Comparison of ENCODE assay signal across 12 cellular contexts in the genomic region with DNA sequence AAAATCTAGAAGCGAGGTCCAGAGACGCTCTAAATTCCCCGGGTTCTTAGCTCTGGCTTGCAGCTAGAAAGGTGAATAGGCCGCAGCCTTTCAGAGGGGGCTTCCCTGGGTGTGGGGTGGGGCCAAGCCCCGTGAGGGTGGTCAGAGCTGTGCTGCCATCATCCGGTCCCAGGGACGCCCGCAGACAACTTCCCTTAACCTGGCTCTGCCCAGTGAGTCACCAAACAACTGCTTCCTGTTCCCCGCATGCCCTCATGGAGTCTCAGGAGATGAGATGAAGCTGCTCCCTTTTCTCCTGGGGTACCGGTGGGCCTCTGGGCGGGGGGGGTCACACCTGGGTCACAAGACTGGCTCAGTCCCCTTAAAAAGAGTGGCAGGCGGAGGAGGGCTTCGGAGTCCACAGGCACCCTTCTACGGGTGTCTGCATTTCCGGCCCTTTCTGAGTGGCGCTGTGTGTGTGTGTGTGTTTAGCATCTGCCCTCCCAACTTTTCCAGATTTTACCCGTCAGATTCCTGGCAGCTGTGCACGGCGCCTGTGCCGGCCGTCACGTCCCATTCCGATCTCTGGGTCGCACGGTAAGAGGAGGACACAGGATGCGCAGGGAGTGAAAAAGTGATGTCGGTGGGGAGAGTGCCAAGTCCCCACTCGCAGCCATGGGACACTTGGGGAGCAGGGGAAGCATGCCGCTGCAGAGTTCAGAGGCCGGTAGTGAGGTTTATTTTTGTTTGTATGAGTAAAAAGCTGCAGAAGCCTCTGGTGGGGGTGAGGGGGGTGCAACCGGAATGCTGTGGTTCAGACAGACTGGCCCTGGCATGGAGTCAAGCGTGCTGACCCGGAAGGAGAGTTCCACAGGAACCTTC. TPM values are rescaled to one million over a fixed set of nuclear protein-coding genes. Genes with fewer than 3 reads are reported as not detected.
A peak's percentile ranks its signal among the peaks of the same experiment; 100 is the strongest.
DNase-seq lines count a peak whose midpoint lies in the region; ATAC-seq and TF ChIP-seq lines count a peak whose summit lies in the region.
"Had no signal": no experiment of that assay in that cellular context is flagged by ENCODE, and none has a peak within 500 bp of the region (broad histone marks: within the 10 kb centered on the region; RNA-seq: fewer than 3 reads in every experiment).

No MANE protein-coding gene starts in this region.

- no peaks in the 10 kb centered on the region for H3K9me3 ChIP-seq in lung (ENCODE audit: control insufficient read depth in 2 of 2, insufficient read depth in 1 of 2, low read length in 1 of 2)
- no peaks in the 10 kb centered on the region for H3K9me3 ChIP-seq in tibial nerve
- no peaks in the 10 kb centered on the region for H3K9me3 ChIP-seq in neuronal stem cell (replicated peaks in 1 of 2; ENCODE audit: control insufficient read depth in 2 of 2, insufficient read depth in 1 of 2, low read depth in 1 of 2, low read length in 2 of 2)
- H3K9me3 ChIP-seq: pancreas had no signal

- H3K79me1 ChIP-seq in neuronal stem cell (ENCODE audit: low read depth, low read length) = no peaks in the 10 kb centered on the region

- H3K27ac ChIP-seq in lung (ENCODE audit: low read depth in 1 of 2, low read length in 1 of 2) (peak overlapping the region; percentile 76 to 91), tibial nerve (peak overlapping the region; percentile 5 to 81 (median 67)), neuronal stem cell (replicated peaks; ENCODE audit: low read length) (no peak overlapping the region)
- H3K27ac ChIP-seq: C4-2B had no signal

- no peak for ATAC-seq in activated T-cell treated with anti-CD3 and anti-CD28 coated beads, Interleukin-2, amount 50 U/mL, for 72 hours (replicated peaks in 1 of 2)
- peak; percentile 19 for ATAC-seq in lung (ENCODE audit: insufficient read depth, low FRiP score)

- no peak overlapping the region for H3K4ac ChIP-seq in neuronal stem cell (ENCODE audit: low read length)

- H3K14ac ChIP-seq in neuronal stem cell (ENCODE audit: low read length) = no peak overlapping the region

- peak in 1 of 2 donors; percentile 51 for TF ChIP-seq EP300 in tibial nerve (IDR thresholded peaks at IDR 0.05)

- no peak for TF ChIP-seq POLR2A in tibial nerve (IDR thresholded peaks at IDR 0.05)

- H3K27me3 Mint-ChIP-seq in activated T-cell treated with anti-CD3 and anti-CD28 coated beads, Interleukin-2, amount 50 U/mL, for 72 hours (ENCODE audit: low read depth) = no peaks in the 10 kb centered on the region
- H3K27me3 Mint-ChIP-seq in chondrocyte (ENCODE audit: low read depth) = no peaks in the 10 kb centered on the region
- H3K27me3 Mint-ChIP-seq: stimulated activated naive CD8-positive, alpha-beta T cell treated with anti-CD3 and anti-CD28 coated beads, Interleukin-15, Interleukin-2, amounts not matched to agents 100 ng/mL and 50 ng/mL, for 24 hours had no signal

- no peak overlapping the region for H2BK120ac ChIP-seq in neuronal stem cell (ENCODE audit: low read depth, low read length)

- peaks cover 0 to 7% of the 10 kb centered on the region in 2 donors for H3K36me3 ChIP-seq in lung (ENCODE audit: control insufficient read depth in 2 of 2, insufficient read depth in 2 of 2, low read length in 2 of 2)
- peaks cover 0 to 81% (median 0%) of the 10 kb centered on the region in 3 donors for H3K36me3 ChIP-seq in tibial nerve
- H3K36me3 ChIP-seq in neuronal stem cell (replicated peaks in 1 of 2; ENCODE audit: control insufficient read depth in 2 of 2, insufficient read depth in 2 of 2, low read length in 2 of 2) = peaks cover 8 to 86% of the 10 kb centered on the region in 2 donors

- no peak overlapping the region for H3K9ac ChIP-seq in neuronal stem cell (ENCODE audit: low read depth, low read length, poor library complexity)

- no peak overlapping the region for H4K8ac ChIP-seq in neuronal stem cell (ENCODE audit: low read depth, low read length)

- H3K23ac ChIP-seq in neuronal stem cell (ENCODE audit: low read depth, low read length, poor library complexity) = no peak overlapping the region

- H3K27me3 ChIP-seq in lung (ENCODE audit: control insufficient read depth, insufficient read depth) (no peaks in the 10 kb centered on the region), tibial nerve (no peaks in the 10 kb centered on the region), neuronal stem cell (ENCODE audit: control insufficient read depth in 3 of 3, insufficient read depth in 3 of 3, low read depth in 1 of 3, low read length in 3 of 3) (no peaks in the 10 kb centered on the region)
- H3K27me3 ChIP-seq: pancreas had no signal

- H3K4me2 ChIP-seq in neuronal stem cell (ENCODE audit: insufficient read depth, low read length, poor library complexity, severe bottlenecking) = no peak overlapping the region

- H2BK15ac ChIP-seq in neuronal stem cell (ENCODE audit: low read length) = no peak overlapping the region

- no peak overlapping the region for H2BK12ac ChIP-seq in neuronal stem cell (ENCODE audit: low read length)

- H3K9me3 Mint-ChIP-seq in activated T-cell treated with anti-CD3 and anti-CD28 coated beads, Interleukin-2, amount 50 U/mL, for 72 hours = no peaks in the 10 kb centered on the region
- H3K9me3 Mint-ChIP-seq in chondrocyte (ENCODE audit: low read depth) = no peaks in the 10 kb centered on the region
- H3K9me3 Mint-ChIP-seq: stimulated activated naive CD8-positive, alpha-beta T cell treated with anti-CD3 and anti-CD28 coated beads, Interleukin-15, Interleukin-2, amounts not matched to agents 100 ng/mL and 50 ng/mL, for 24 hours had no signal

- H3K4me3 Mint-ChIP-seq in activated T-cell treated with anti-CD3 and anti-CD28 coated beads, Interleukin-2, amount 50 U/mL, for 72 hours = peak overlapping the region; percentile 66 to 82
- no peak overlapping the region for H3K4me3 Mint-ChIP-seq in chondrocyte (ENCODE audit: unreplicated experiment)
- H3K4me3 Mint-ChIP-seq: stimulated activated naive CD8-positive, alpha-beta T cell treated with anti-CD3 and anti-CD28 coated beads, Interleukin-15, Interleukin-2, amounts not matched to agents 100 ng/mL and 50 ng/mL, for 24 hours had no signal

- TF ChIP-seq CTCF in chondrocyte (IDR thresholded peaks at IDR 0.05) (no peak), lung (IDR thresholded peaks at IDR 0.05; ENCODE audit: control extremely low read depth, extremely low read depth) (no peak), tibial nerve (IDR thresholded peaks at IDR 0.05) (no peak)

- no peak for DNase-seq in activated T-cell treated with anti-CD3 and anti-CD28 coated beads, Interleukin-2, amount 50 U/mL, for 72 hours
- DNase-seq in activated T-cell treated with anti-CD3 and anti-CD28 coated beads for 4 hours (no peak), chondrocyte (ENCODE audit: low spot score) (no peak), lung (ENCODE audit: low spot score) (no peak), tibial nerve (ENCODE audit: low spot score in 2 of 2) (no peak), AG20443 (ENCODE audit: low spot score) (no peak), neuronal stem cell (ENCODE audit: low spot score) (no peak), SIG-M5 (lab: John Stamatoyannopoulos, UW) (no peak)
- DNase-seq: NCI-H2227 treated with DMSO at 0.1 percent for 48 hours, pancreas had no signal

- H2AK5ac ChIP-seq in neuronal stem cell (ENCODE audit: low read depth, low read length) = no peak overlapping the region

- H3K27ac Mint-ChIP-seq in activated T-cell treated with anti-CD3 and anti-CD28 coated beads, Interleukin-2, amount 50 U/mL, for 72 hours = peak overlapping the region; percentile 43
- H3K27ac Mint-ChIP-seq in chondrocyte (ENCODE audit: unreplicated experiment) = peak overlapping the region; percentile 61

- no peak overlapping the region for H3K18ac ChIP-seq in neuronal stem cell (ENCODE audit: low read length)

- WGBS in lung, 2 donors = 57 to 61% methylated on average over 33 of the region's 33 CpGs
- 62 to 77% methylated on average over 31 to 32 of the region's 33 CpGs for WGBS in tibial nerve, 2 donors
- no CpG with 5 or more reads among the region's 33 CpGs for WGBS in neuronal stem cell (ENCODE audit: extremely low coverage in 2 of 2, insufficient read length in 2 of 2, insufficient replicate concordance in 1 of 2), 2 donors

- no peak overlapping the region for H4K91ac ChIP-seq in neuronal stem cell (ENCODE audit: low read depth, low read length, poor library complexity)

- H3K4me1 ChIP-seq in lung (ENCODE audit: control insufficient read depth in 2 of 2, insufficient read depth in 2 of 2, low read length in 2 of 2) = peaks cover 0 to 26% of the 10 kb centered on the region in 2 donors
- H3K4me1 ChIP-seq in tibial nerve = peaks cover 0 to 80% (median 49%) of the 10 kb centered on the region in 4 donors
- peaks cover 0 to 2% of the 10 kb centered on the region in 2 donors for H3K4me1 ChIP-seq in neuronal stem cell (ENCODE audit: control insufficient read depth in 2 of 2, insufficient read depth in 1 of 2, low read depth in 1 of 2, low read length in 2 of 2)

- H2AFZ ChIP-seq in neuronal stem cell (ENCODE audit: low read length) = no peak overlapping the region

- peaks cover 15 to 22% of the 10 kb centered on the region in 2 donors for H3K36me3 Mint-ChIP-seq in activated T-cell treated with anti-CD3 and anti-CD28 coated beads, Interleukin-2, amount 50 U/mL, for 72 hours (ENCODE audit: insufficient read depth in 2 of 2)
- H3K36me3 Mint-ChIP-seq in chondrocyte (ENCODE audit: low read depth) = peaks cover 6% of the 10 kb centered on the region

- no peak overlapping the region for H2BK5ac ChIP-seq in neuronal stem cell (ENCODE audit: low read length)

- peaks cover 46% of the 10 kb centered on the region for H3K4me1 Mint-ChIP-seq in activated T-cell treated with anti-CD3 and anti-CD28 coated beads, Interleukin-2, amount 50 U/mL, for 72 hours (ENCODE audit: low read depth)
- H3K4me1 Mint-ChIP-seq in chondrocyte (ENCODE audit: low read depth) = peaks cover 61% of the 10 kb centered on the region

- H3K4me3 ChIP-seq in lung (no peak overlapping the region), tibial nerve (no peak overlapping the region), neuronal stem cell (ENCODE audit: low read length in 2 of 2) (no peak overlapping the region)
- H3K4me3 ChIP-seq: pancreas had no signal

RNA-seq across cellular contexts. Expression of gene HIC1, which starts 16.7 kb away (rescaled TPM):
- total RNA-seq in activated T-cell treated with anti-CD3 and anti-CD28 coated beads, Interleukin-2, amount 50 U/mL, for 72 hours = 10 to 100 TPM; 11.7 to 21.4 TPM
- total RNA-seq in chondrocyte (3.3 to 9.0 TPM (median 8.8 TPM) in 3 replicates), lung (10 to 100 TPM; 28.9 to 34.8 TPM), tibial nerve (10 to 100 TPM; 27.6 to 64.7 (median 50.0) TPM)
- polyA plus RNA-seq in lung = 10 to 100 TPM in 1 of 2 donors, 1 to 10 TPM in 1; 5.5 to 14.4 TPM
- 0.08 TPM for polyA plus RNA-seq in neuronal stem cell (2013, experiment 1 of 2)
- 0.04 TPM for polyA plus RNA-seq in neuronal stem cell (2013, experiment 2 of 2)

RNA-seq across cellular contexts. Expression of gene OVCA2, which starts 29.8 kb away (rescaled TPM):
- 10 to 100 TPM; 29.0 to 33.3 TPM for total RNA-seq in activated T-cell treated with anti-CD3 and anti-CD28 coated beads, Interleukin-2, amount 50 U/mL, for 72 hours
- 26.6 to 30.2 TPM (median 30.1 TPM) in 3 replicates for total RNA-seq in chondrocyte
- 10 to 100 TPM; 11.1 to 31.7 TPM for total RNA-seq in lung
- 10 to 100 TPM; 43.2 to 55.4 TPM for polyA plus RNA-seq in lung
- total RNA-seq in tibial nerve = 10 to 100 TPM; 18.6 to 37.3 (median 35.0) TPM
- polyA plus RNA-seq in neuronal stem cell (2013, experiment 1 of 2) = 13.9 TPM
- polyA plus RNA-seq in neuronal stem cell (2013, experiment 2 of 2) = 14.2 TPM

RNA-seq across cellular contexts. Expression of gene DPH1, which starts 41.7 kb away (rescaled TPM):
- 10 to 100 TPM; 36.8 to 40.8 TPM for total RNA-seq in activated T-cell treated with anti-CD3 and anti-CD28 coated beads, Interleukin-2, amount 50 U/mL, for 72 hours
- total RNA-seq in chondrocyte = 29.4 to 43.1 TPM (median 31.3 TPM) in 3 replicates
- 10 to 100 TPM; 32.7 to 37.8 TPM for total RNA-seq in lung
- polyA plus RNA-seq in lung = 10 to 100 TPM; 21.1 to 21.6 TPM
- 100 to 1,000 TPM in 1 of 4 donors, 10 to 100 TPM in 3; 56.3 to 137 (median 63.9) TPM for total RNA-seq in tibial nerve
- 19.6 TPM for polyA plus RNA-seq in neuronal stem cell (2013, experiment 1 of 2)
- polyA plus RNA-seq in neuronal stem cell (2013, experiment 2 of 2) = 18.0 TPM

RNA-seq across cellular contexts. Expression of gene RTN4RL1, which starts 46.5 kb away (rescaled TPM):
- under 1 TPM; 0.14 to 0.21 TPM for total RNA-seq in activated T-cell treated with anti-CD3 and anti-CD28 coated beads, Interleukin-2, amount 50 U/mL, for 72 hours
- total RNA-seq in chondrocyte (0.47 to 0.95 TPM (median 0.68 TPM) in 3 replicates), lung (1 to 10 TPM in 1 of 2 donors, under 1 TPM in 1; 0.65 to 7.3 TPM), tibial nerve (10 to 100 TPM in 1 of 4 donors, 1 to 10 TPM in 3; 7.3 to 12.6 (median 7.8) TPM)
- polyA plus RNA-seq in lung = 1 to 10 TPM; 1.2 to 3.5 TPM
- 4.0 TPM for polyA plus RNA-seq in neuronal stem cell (2013, experiment 1 of 2)
- polyA plus RNA-seq in neuronal stem cell (2013, experiment 2 of 2) = 3.9 TPM
